ENCODE assay signal across 1 cellular context in the genomic region with DNA sequence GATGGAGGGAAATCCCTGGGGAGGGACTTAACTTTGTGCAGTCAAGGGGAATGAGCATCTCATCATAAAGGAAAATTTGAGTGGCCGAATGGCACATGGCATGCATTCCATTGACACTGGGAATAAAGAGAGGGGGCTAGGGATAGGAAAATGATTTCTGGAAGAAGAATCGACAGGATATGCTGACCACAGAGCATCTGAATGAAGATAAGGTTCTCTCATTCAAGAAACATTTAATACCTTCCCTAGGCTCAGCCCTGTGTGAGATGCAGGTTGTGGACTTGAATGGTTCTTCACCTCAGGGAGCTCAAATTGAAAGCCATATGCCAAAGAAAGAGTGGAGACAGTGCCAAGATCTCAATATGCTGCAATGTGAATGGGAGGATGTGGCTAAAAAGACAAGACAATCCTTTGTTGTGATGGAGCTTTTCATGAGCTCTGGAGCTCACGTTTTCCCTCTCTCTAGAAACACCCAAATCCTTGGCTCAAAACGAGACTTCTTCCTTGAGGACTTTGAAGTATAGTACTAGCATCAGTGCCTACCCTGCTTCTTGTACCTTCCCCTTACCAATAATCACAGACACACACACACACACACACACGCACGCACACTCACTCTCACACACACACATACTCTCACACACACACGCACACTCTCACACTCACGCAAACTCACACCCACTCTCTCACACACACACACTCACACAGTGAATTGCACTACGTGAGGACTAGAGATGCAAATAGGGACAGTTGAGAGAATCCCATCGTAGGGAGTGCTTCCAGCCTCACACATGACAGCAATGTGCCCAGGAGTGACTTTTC.
TF ChIP-seq lines count a peak whose summit lies in the region.

No MANE protein-coding gene starts in this region.

TF ChIP-seq in SK-N-SH, 30 proteins besides CTCF, POLR2A, EP300 and RAD21:
- no peak for TF ChIP-seq ELF1 (IDR thresholded peaks at IDR 0.05)
- no peak for TF ChIP-seq TAF1 (IDR thresholded peaks at IDR 0.05; ENCODE audit: borderline replicate concordance, low read depth, low read length)
- TF ChIP-seq, protein P1, sequence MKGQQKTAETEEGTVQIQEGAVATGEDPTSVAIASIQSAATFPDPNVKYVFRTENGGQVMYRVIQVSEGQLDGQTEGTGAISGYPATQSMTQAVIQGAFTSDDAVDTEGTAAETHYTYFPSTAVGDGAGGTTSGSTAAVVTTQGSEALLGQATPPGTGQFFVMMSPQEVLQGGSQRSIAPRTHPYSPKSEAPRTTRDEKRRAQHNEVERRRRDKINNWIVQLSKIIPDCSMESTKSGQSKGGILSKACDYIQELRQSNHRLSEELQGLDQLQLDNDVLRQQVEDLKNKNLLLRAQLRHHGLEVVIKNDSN (IDR thresholded peaks at IDR 0.05; ENCODE audit: borderline replicate concordance, low read depth): no peak
- no peak for TF ChIP-seq SIN3A (IDR thresholded peaks at IDR 0.05; ENCODE audit: borderline replicate concordance, low read depth, low read length)
- TF ChIP-seq FOSL2 (IDR thresholded peaks at IDR 0.05; ENCODE audit: borderline replicate concordance, low read depth): no peak
- TF ChIP-seq, protein P2, sequence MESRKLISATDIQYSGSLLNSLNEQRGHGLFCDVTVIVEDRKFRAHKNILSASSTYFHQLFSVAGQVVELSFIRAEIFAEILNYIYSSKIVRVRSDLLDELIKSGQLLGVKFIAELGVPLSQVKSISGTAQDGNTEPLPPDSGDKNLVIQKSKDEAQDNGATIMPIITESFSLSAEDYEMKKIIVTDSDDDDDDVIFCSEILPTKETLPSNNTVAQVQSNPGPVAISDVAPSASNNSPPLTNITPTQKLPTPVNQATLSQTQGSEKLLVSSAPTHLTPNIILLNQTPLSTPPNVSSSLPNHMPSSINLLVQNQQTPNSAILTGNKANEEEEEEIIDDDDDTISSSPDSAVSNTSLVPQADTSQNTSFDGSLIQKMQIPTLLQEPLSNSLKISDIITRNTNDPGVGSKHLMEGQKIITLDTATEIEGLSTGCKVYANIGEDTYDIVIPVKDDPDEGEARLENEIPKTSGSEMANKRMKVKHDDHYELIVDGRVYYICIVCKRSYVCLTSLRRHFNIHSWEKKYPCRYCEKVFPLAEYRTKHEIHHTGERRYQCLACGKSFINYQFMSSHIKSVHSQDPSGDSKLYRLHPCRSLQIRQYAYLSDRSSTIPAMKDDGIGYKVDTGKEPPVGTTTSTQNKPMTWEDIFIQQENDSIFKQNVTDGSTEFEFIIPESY (IDR thresholded peaks at IDR 0.05; ENCODE audit: borderline replicate concordance, low read depth): no peak
- no peak for TF ChIP-seq POLR2AphosphoS5 (IDR thresholded peaks at IDR 0.05; ENCODE audit: low read depth, low read length)
- TF ChIP-seq FOXJ3 (CRISPR knock-in tag; IDR thresholded peaks at IDR 0.05): no peak
